ENCODE assay signal across 8 cellular contexts in genomic region chr1:211213702-211214101, GRCh38.
"Had no signal": no experiment of that assay in that cellular context is flagged by ENCODE, and none has a peak within 500 bp of the region (broad histone marks: within the 10 kb centered on the region; RNA-seq: fewer than 3 reads in every experiment).

No MANE protein-coding gene starts in this region.

- H3K4me3 ChIP-seq: K562 had no signal

- DNase-seq: IMR-90, KBM-7, KG1 had no signal

- H3K27ac ChIP-seq: HL-60, KMS-11 had no signal

- ATAC-seq: HepG2, K562 had no signal

- FAIRE-seq: HepG2, HTR-8/SVneo, K562 had no signal
